ENCODE assay signal across 18 cellular contexts in the genomic region with DNA sequence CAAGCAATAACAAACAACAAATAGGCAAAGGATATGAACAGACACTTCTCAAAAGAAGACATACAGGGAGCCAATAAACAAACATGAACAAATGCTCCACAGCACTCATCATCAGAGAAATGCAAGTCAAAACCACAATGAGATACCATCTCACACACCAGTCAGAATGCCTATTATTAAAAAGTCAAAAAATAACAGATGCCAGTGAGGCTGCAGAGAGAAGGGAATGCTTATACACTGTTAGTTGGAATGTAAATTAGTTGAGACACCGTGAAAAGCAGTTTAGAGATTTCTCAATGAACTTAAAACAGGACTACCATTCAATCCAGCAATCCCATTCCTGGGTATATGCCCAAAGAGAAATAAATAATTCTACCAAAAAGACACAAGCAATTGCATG.
DNase-seq lines count a peak whose midpoint lies in the region; ATAC-seq and TF ChIP-seq lines count a peak whose summit lies in the region.
"Had no signal": no experiment of that assay in that cellular context is flagged by ENCODE, and none has a peak within 500 bp of the region (broad histone marks: within the 10 kb centered on the region; RNA-seq: fewer than 3 reads in every experiment).

No MANE protein-coding gene starts in this region.

- no peak overlapping the region for H2BK5ac ChIP-seq in mesenchymal stem cell (ENCODE audit: low read depth, low read length, poor library complexity, severe bottlenecking)

- H4K91ac ChIP-seq in mesenchymal stem cell (ENCODE audit: low read length) = no peak overlapping the region

- WGBS in mesenchymal stem cell = 67% methylated on average over 1 of the region's 1 CpG

- DNase-seq in EH (ENCODE audit: low read depth) = peak; percentile 68
- DNase-seq in HFFc6 = peak; percentile 73
- peak; percentile 3 to 34 for DNase-seq in SJCRH30
- peak; percentile 1 for DNase-seq in mesenchymal stem cell
- no peak for DNase-seq in activated T-cell treated with anti-CD3 and anti-CD28 coated beads for 4 hours
- no peak for DNase-seq in RPMI8226
- DNase-seq in activated CD8-positive, alpha-beta memory T cell treated with anti-CD3 and anti-CD28 coated beads, Interleukin-2, amount 10 ng/mL, durations not matched to agents 7 days and 5 days = no peak
- DNase-seq: AML-193; Caco-2; CD4-positive, alpha-beta T cell; GDM1; GM23248; KG1 had no signal

- H4K8ac ChIP-seq in mesenchymal stem cell (ENCODE audit: low read length) = no peak overlapping the region

- no peak overlapping the region for H2BK12ac ChIP-seq in mesenchymal stem cell (ENCODE audit: low read length in 2 of 2)

- H2AK5ac ChIP-seq in mesenchymal stem cell (ENCODE audit: low read length, severe bottlenecking) = no peak overlapping the region

- H3K4me2 ChIP-seq in mesenchymal stem cell (ENCODE audit: low read length, poor library complexity, severe bottlenecking) = no peak overlapping the region

- no peak overlapping the region for H2AFZ ChIP-seq in mesenchymal stem cell (ENCODE audit: low read depth, low read length)
- H2AFZ ChIP-seq: GM23248 had no signal

- peak overlapping the region; percentile 29 for H3K27ac ChIP-seq in SJCRH30
- H3K27ac ChIP-seq in mesenchymal stem cell (ENCODE audit: low read length, poor library complexity, severe bottlenecking) = no peak overlapping the region
- H3K27ac ChIP-seq: C4-2B, GM23248 had no signal

- H3K27me3 Mint-ChIP-seq in HFFc6 (ENCODE audit: insufficient read depth) = no peaks in the 10 kb centered on the region
- H3K27me3 Mint-ChIP-seq in activated CD8-positive, alpha-beta memory T cell treated with anti-CD3 and anti-CD28 coated beads, Interleukin-2, amount 10 ng/mL, durations not matched to agents 7 days and 5 days = no peaks in the 10 kb centered on the region
- H3K27me3 Mint-ChIP-seq: CD4-positive, alpha-beta T cell had no signal

- no peak for TF ChIP-seq CTCF in HFFc6 (IDR thresholded peaks at IDR 0.05)

- no peaks in the 10 kb centered on the region for H3K27me3 ChIP-seq in SJCRH30
- H3K27me3 ChIP-seq in mesenchymal stem cell (ENCODE audit: control insufficient read depth in 1 of 2, insufficient read depth in 1 of 2, low read length in 2 of 2) = no peaks in the 10 kb centered on the region

- peaks cover 8% of the 10 kb centered on the region; the same call in 1 of the 2 replicates for H3K4me1 Mint-ChIP-seq in HFFc6 (ENCODE audit: low read depth)
- no peaks in the 10 kb centered on the region for H3K4me1 Mint-ChIP-seq in activated CD8-positive, alpha-beta memory T cell treated with anti-CD3 and anti-CD28 coated beads, Interleukin-2, amount 10 ng/mL, durations not matched to agents 7 days and 5 days

- H3K36me3 Mint-ChIP-seq in HFFc6 (ENCODE audit: low read depth) = no peaks in the 10 kb centered on the region
- no peaks in the 10 kb centered on the region for H3K36me3 Mint-ChIP-seq in activated CD8-positive, alpha-beta memory T cell treated with anti-CD3 and anti-CD28 coated beads, Interleukin-2, amount 10 ng/mL, durations not matched to agents 7 days and 5 days

- ATAC-seq in GM18517 (IDR thresholded peaks at IDR 0.05; ENCODE audit: unreplicated experiment) = no peak
- ATAC-seq in activated CD8-positive, alpha-beta memory T cell treated with anti-CD3 and anti-CD28 coated beads, Interleukin-2, amount 10 ng/mL, durations not matched to agents 7 days and 5 days = no peak
- ATAC-seq: GM12878, HepG2 had no signal

- H3K14ac ChIP-seq in mesenchymal stem cell (ENCODE audit: low read length in 2 of 2) = no peak overlapping the region

- CTCF ChIA-PET in activated CD8-positive, alpha-beta memory T cell treated with anti-CD3 and anti-CD28 coated beads, Interleukin-2, amount 10 ng/mL, durations not matched to agents 7 days and 5 days (lab: Charles Lee) = no interaction called here

- no peaks in the 10 kb centered on the region for H3K9me3 ChIP-seq in SJCRH30 (replicated peaks)
- H3K9me3 ChIP-seq in mesenchymal stem cell (ENCODE audit: control insufficient read depth, low read length) = no peaks in the 10 kb centered on the region
- H3K9me3 ChIP-seq: Caco-2, HAP-1 had no signal

- H3K4me1 ChIP-seq in SJCRH30 (no peaks in the 10 kb centered on the region), mesenchymal stem cell (ENCODE audit: control insufficient read depth, insufficient read depth, low read depth, low read length) (no peaks in the 10 kb centered on the region)
- H3K4me1 ChIP-seq: Caco-2 had no signal

- no peaks in the 10 kb centered on the region for H3K79me1 ChIP-seq in mesenchymal stem cell (replicated peaks; ENCODE audit: low read length, poor library complexity, severe bottlenecking)

- H2BK120ac ChIP-seq in mesenchymal stem cell (ENCODE audit: low read depth, low read length) = no peak overlapping the region

- H3K36me3 ChIP-seq in SJCRH30 (no peaks in the 10 kb centered on the region), mesenchymal stem cell (ENCODE audit: control insufficient read depth in 1 of 2, insufficient read depth in 2 of 2, low read depth in 1 of 2, low read length in 2 of 2) (no peaks in the 10 kb centered on the region)
- H3K36me3 ChIP-seq: HAP-1 had no signal

- H3K27ac Mint-ChIP-seq in HFFc6 = no peak overlapping the region; the same call in 1 of the 2 replicates
- H3K27ac Mint-ChIP-seq in activated CD8-positive, alpha-beta memory T cell treated with anti-CD3 and anti-CD28 coated beads, Interleukin-2, amount 10 ng/mL, durations not matched to agents 7 days and 5 days = no peak overlapping the region
- H3K27ac Mint-ChIP-seq: CD4-positive, alpha-beta T cell had no signal

- no peaks in the 10 kb centered on the region for H3K9me3 Mint-ChIP-seq in HFFc6
- H3K9me3 Mint-ChIP-seq in activated CD8-positive, alpha-beta memory T cell treated with anti-CD3 and anti-CD28 coated beads, Interleukin-2, amount 10 ng/mL, durations not matched to agents 7 days and 5 days (ENCODE audit: low read depth) = no peaks in the 10 kb centered on the region
- H3K9me3 Mint-ChIP-seq: CD4-positive, alpha-beta T cell had no signal

- no peak overlapping the region for H3K9ac ChIP-seq in mesenchymal stem cell (ENCODE audit: low read length)
- H3K9ac ChIP-seq: GM23248 had no signal

- no peak overlapping the region for H3K4ac ChIP-seq in mesenchymal stem cell (ENCODE audit: low read depth in 1 of 2, low read length in 2 of 2)

- H3K4me3 Mint-ChIP-seq in HFFc6 = no peak overlapping the region
- no peak overlapping the region for H3K4me3 Mint-ChIP-seq in activated CD8-positive, alpha-beta memory T cell treated with anti-CD3 and anti-CD28 coated beads, Interleukin-2, amount 10 ng/mL, durations not matched to agents 7 days and 5 days
- H3K4me3 Mint-ChIP-seq: CD4-positive, alpha-beta T cell had no signal

- H3K4me3 ChIP-seq in SJCRH30 (no peak overlapping the region), mesenchymal stem cell (ENCODE audit: insufficient read depth in 1 of 2, low read depth in 1 of 2, low read length in 2 of 2) (no peak overlapping the region)
- H3K4me3 ChIP-seq: GM12878, GM23248, HAP-1 had no signal

- no peak overlapping the region for H3K23ac ChIP-seq in mesenchymal stem cell (ENCODE audit: low read length in 2 of 2)

- H3K18ac ChIP-seq in mesenchymal stem cell (ENCODE audit: low read depth in 1 of 2, low read length in 2 of 2) = no peak overlapping the region

- H2BK15ac ChIP-seq in mesenchymal stem cell (ENCODE audit: low read depth, poor library complexity, severe bottlenecking) = no peak overlapping the region

Comparison
In these comparisons a context has a peak if more than half of its experiments do, and no peak if none do; other contexts are left out.
1. DNase-seq: peak in EH (single experiment), HFFc6 (single experiment), SJCRH30 (2 of 2) and mesenchymal stem cell (single experiment); none in activated T-cell treated with anti-CD3 and anti-CD28 coated beads for 4 hours (single experiment), RPMI8226 (single experiment) and activated CD8-positive, alpha-beta memory T cell treated with anti-CD3 and anti-CD28 coated beads, Interleukin-2, amount 10 ng/mL, durations not matched to agents 7 days and 5 days (single experiment).